Comparison of ENCODE assay signal across 23 cellular contexts in genomic region chr4:108887034-108887433, GRCh38.
DNase-seq lines count a peak whose midpoint lies in the region; ATAC-seq, FAIRE-seq and TF ChIP-seq lines count a peak whose summit lies in the region.
"Had no signal": no experiment of that assay in that cellular context is flagged by ENCODE, and none has a peak within 500 bp of the region (broad histone marks: within the 10 kb centered on the region; RNA-seq: fewer than 3 reads in every experiment).

No MANE protein-coding gene starts in this region.

- in situ Hi-C loops in GM23248 (cut with MboI) (no loop called here), IMR-90 (cut with MboI; ENCODE audit: low sequenced_read_pairs) (no loop called here), K562 (cut with MboI) (no loop called here)

- H4K8ac ChIP-seq in IMR-90 (ENCODE audit: low read depth in 2 of 2, low read length in 2 of 2) = peak overlapping the region; percentile 18 to 63; a peak in 3 of 4 replicates

- H3K27me3 Mint-ChIP-seq in nephron progenitor cell (ENCODE audit: low read depth, poor library complexity) = no peaks in the 10 kb centered on the region
- H3K27me3 Mint-ChIP-seq: CD4-positive, CD25-positive, alpha-beta regulatory T cell had no signal

- BruUV-seq in IMR-90 (replicated peaks; lab: Mats Ljungman, UMichigan) = no TSS peak
- BruUV-seq in K562 (replicated peaks; lab: Mats Ljungman, UMichigan) = no TSS peak

- TF ChIP-seq POLR2A in IMR-90 (IDR thresholded peaks at IDR 0.05; ENCODE audit: low read depth, low read length) = no peak
- no peak for TF ChIP-seq POLR2A in K562 (conservative IDR thresholded peaks at IDR 0.05)

- H2BK20ac ChIP-seq in IMR-90 (ENCODE audit: low read depth, low read length) = peak overlapping the region; percentile 11

- WGBS in GM23248 (ENCODE audit: low coverage in 1 of 2, low lambda C conversion rate in 2 of 2, missing lambda C conversion rate in 2 of 2), 2 experiments = 77 to 80% methylated on average over 5 of the region's 5 CpGs
- whole genome bisulfite sequencing in IMR-90 (ENCODE audit: extremely low coverage in 2 of 2, insufficient read length in 1 of 2), 2 experiments = 100% methylated on average over 1 of the region's 5 CpGs
- WGBS in K562 (ENCODE audit: insufficient coverage, low coverage, missing lambda C conversion rate) = 7% methylated on average over 5 of the region's 5 CpGs

- TF ChIP-seq EP300 in K562 (IDR thresholded peaks at IDR 0.05; ENCODE audit: low read length) = no peak

- no peak for TF ChIP-seq RAD21 in IMR-90 (IDR thresholded peaks at IDR 0.05; ENCODE audit: low read length)
- no peak for TF ChIP-seq RAD21 in K562 (CRISPR knock-in tag; conservative IDR thresholded peaks at IDR 0.05 in 1 of 2, IDR thresholded peaks at IDR 0.05 in 1 of 2)

- no peak overlapping the region for H3K9ac ChIP-seq in GM23248
- H3K9ac ChIP-seq in IMR-90 (ENCODE audit: low read depth, low read length) = no peak overlapping the region
- H3K9ac ChIP-seq in K562 (ENCODE audit: insufficient read depth in 1 of 2, low read depth in 2 of 2, low read length in 2 of 2) = no peak overlapping the region
- H3K9ac ChIP-seq: BLaER1 had no signal

- H3K23ac ChIP-seq in IMR-90 (ENCODE audit: low read depth, low read length) = peak overlapping the region; percentile 1; the same call in 1 of the 2 replicates

- ATAC-seq in IMR-90 (ENCODE audit: low read depth) = no peak
- ATAC-seq in K562 = peak; percentile 89
- no peak for ATAC-seq in HG02981 (IDR thresholded peaks at IDR 0.05; ENCODE audit: unreplicated experiment)
- ATAC-seq: CD8-positive, alpha-beta T cell; GM12878 had no signal

- H2AK5ac ChIP-seq in IMR-90 (ENCODE audit: low read depth, low read length) = no peak overlapping the region

- peak overlapping the region; percentile 25; the same call in 1 of the 2 replicates for H4K5ac ChIP-seq in IMR-90 (ENCODE audit: low read depth, low read length)

- H4K91ac ChIP-seq in IMR-90 (ENCODE audit: insufficient read depth, low read depth, low read length) = peak overlapping the region; percentile 36; the same call in 1 of the 2 replicates

- H4K20me1 ChIP-seq in GM23248 (ENCODE audit: insufficient read depth) (no peaks in the 10 kb centered on the region), IMR-90 (ENCODE audit: insufficient read depth, low read length) (no peaks in the 10 kb centered on the region), K562 (replicated peaks; ENCODE audit: control insufficient read depth, insufficient read depth, low read length) (no peaks in the 10 kb centered on the region)
- H4K20me1 ChIP-seq: BLaER1 had no signal

- no peak overlapping the region for H3K56ac ChIP-seq in IMR-90 (ENCODE audit: extremely low read depth, insufficient read depth, low read length)

- peaks cover 31% of the 10 kb centered on the region for H3K4me1 Mint-ChIP-seq in nephron progenitor cell
- H3K4me1 Mint-ChIP-seq: B cell; CD4-positive, CD25-positive, alpha-beta regulatory T cell had no signal

- H3K27ac Mint-ChIP-seq in nephron progenitor cell = peak overlapping the region; percentile 26
- H3K27ac Mint-ChIP-seq: B cell; CD4-positive, CD25-positive, alpha-beta regulatory T cell; CD8-positive, alpha-beta T cell had no signal

- peak overlapping the region; percentile 63 for H2BK15ac ChIP-seq in IMR-90 (ENCODE audit: low read depth, low read length)

- no peaks in the 10 kb centered on the region for H3K36me3 Mint-ChIP-seq in nephron progenitor cell (ENCODE audit: low read depth)
- H3K36me3 Mint-ChIP-seq: CD4-positive, CD25-positive, alpha-beta regulatory T cell; CD8-positive, alpha-beta T cell had no signal

- H3K9me3 Mint-ChIP-seq in nephron progenitor cell = no peaks in the 10 kb centered on the region
- H3K9me3 Mint-ChIP-seq: CD8-positive, alpha-beta T cell had no signal

- peaks cover 3% of the 10 kb centered on the region for H3K9me1 ChIP-seq in IMR-90 (ENCODE audit: insufficient read depth, low read length)
- H3K9me1 ChIP-seq in K562 (ENCODE audit: control insufficient read depth, insufficient read depth, low read length) = no peaks in the 10 kb centered on the region

- H3K79me2 ChIP-seq in GM23248 (ENCODE audit: insufficient read depth) = no peaks in the 10 kb centered on the region
- no peaks in the 10 kb centered on the region for H3K79me2 ChIP-seq in K562 (ENCODE audit: control insufficient read depth, insufficient read depth, low read length)

- DNase-seq in GM23248 = no peak
- DNase-seq in IMR-90 = no peak
- DNase-seq in K562 (ENCODE audit: extremely low read depth in 1 of 4, low spot score in 3 of 4) = peak in 3 of 4 experiments; percentile 9 to 53 (median 14)
- DNase-seq in nephron progenitor cell = no peak
- DNase-seq in COLO668 (lab: John Stamatoyannopoulos, UW; ENCODE audit: unreplicated experiment) = no peak
- no peak for DNase-seq in posterior vena cava (ENCODE audit: low spot score)
- DNase-seq in OCI-M1 (lab: John Stamatoyannopoulos, UW) = no peak
- DNase-seq: CD4-positive, CD25-positive, alpha-beta regulatory T cell; CD8-positive, alpha-beta T cell; DMS 273 treated with DMSO at 0.1 percent for 48 hours; DMS79; EL; GDM1; GOT3 had no signal

- H3K4me1 ChIP-seq in GM23248 (ENCODE audit: insufficient read depth) (peaks cover 46% of the 10 kb centered on the region), IMR-90 (ENCODE audit: control insufficient read depth, insufficient read depth, low read length) (peaks cover 6% of the 10 kb centered on the region; the same call in 1 of the 2 replicates), K562 (replicated peaks in 1 of 2; ENCODE audit: control insufficient read depth in 2 of 2, insufficient read depth in 2 of 2, low read length in 2 of 2) (peaks cover 0 to 5% of the 10 kb centered on the region in 2 experiments; a peak in 2 of 5 replicates)
- H3K4me1 ChIP-seq: BLaER1 had no signal

- POLR2A ChIA-PET in IMR-90 (lab: Charles Lee; ENCODE audit: unreplicated experiment) (no interaction called here), K562 (lab: Yijun Ruan, JAX) (interaction anchor here (0.8 to 1.5 kb wide), 2 partner anchors 10 to 87 kb away, joined by 3 read pairs; no protein-coding TSS in a partner anchor)

- no peak overlapping the region for H3K4me3 ChIP-seq in GM23248
- H3K4me3 ChIP-seq in IMR-90 (ENCODE audit: insufficient read depth, low read depth, low read length) = no peak overlapping the region
- H3K4me3 ChIP-seq in K562 = no peak overlapping the region
- H3K4me3 ChIP-seq: BLaER1, GM12878, HAP-1 had no signal

- CTCF ChIA-PET in IMR-90 (lab: Yijun Ruan, JAX) = no interaction called here
- CTCF ChIA-PET in K562 (lab: Yijun Ruan, JAX; ENCODE audit: low intra/inter-chr PET ratio) = no interaction called here

- H2AK9ac ChIP-seq in IMR-90 (replicated peaks; ENCODE audit: low read depth, low read length, poor library complexity) = no peak overlapping the region

- no peak for TF ChIP-seq CTCF in IMR-90 (conservative IDR thresholded peaks at IDR 0.05; ENCODE audit: low read depth, low read length)
- peak in 2 of 3 experiments; percentile 13 to 17; a peak in 1 of 6 replicates for TF ChIP-seq CTCF in K562 (IDR thresholded peaks at IDR 0.05 in 2 of 3, conservative IDR thresholded peaks at IDR 0.05 in 1 of 3; ENCODE audit: insufficient read depth in 2 of 3, low read depth in 1 of 3, low read length in 3 of 3)
- TF ChIP-seq CTCF in nephron progenitor cell (IDR thresholded peaks at IDR 0.05) = no peak

- H3K14ac ChIP-seq in IMR-90 (replicated peaks; ENCODE audit: low read depth, low read length) = 0 out of 2 replicates have a peak overlapping the region, but pooled peaks have one; percentile 8

- peaks cover 25% of the 10 kb centered on the region for H3F3A ChIP-seq in GM23248 (ENCODE audit: insufficient read depth)

- H2AFZ ChIP-seq in GM23248 (peak overlapping the region; percentile 34; the same call in 1 of the 2 replicates), IMR-90 (replicated peaks; ENCODE audit: low read length, poor library complexity) (no peak overlapping the region), K562 (ENCODE audit: low read depth, low read length) (peak overlapping the region; percentile 77)

- H3K4me3 Mint-ChIP-seq in nephron progenitor cell = no peak overlapping the region
- H3K4me3 Mint-ChIP-seq: B cell; CD4-positive, CD25-positive, alpha-beta regulatory T cell; CD8-positive, alpha-beta T cell had no signal

- dilution Hi-C loops in IMR-90 (cut with HindIII; ENCODE audit: low sequenced_read_pairs, unreplicated experiment) = no loop called here

- H2BK5ac ChIP-seq in IMR-90 (ENCODE audit: low read depth, low read length, poor library complexity, severe bottlenecking) = peak overlapping the region; percentile 52

- no peak overlapping the region for H3K4me2 ChIP-seq in GM23248 (ENCODE audit: unreplicated experiment)
- H3K4me2 ChIP-seq in IMR-90 (ENCODE audit: low read depth, low read length) = no peak overlapping the region
- H3K4me2 ChIP-seq in K562 (ENCODE audit: insufficient read depth, low read length) = no peak overlapping the region
- H3K4me2 ChIP-seq: BLaER1 had no signal

- H3K9me2 ChIP-seq in GM23248 (ENCODE audit: insufficient read depth) = no peaks in the 10 kb centered on the region

- H3K9me3 ChIP-seq in GM23248 (ENCODE audit: low read depth) = no peaks in the 10 kb centered on the region
- no peaks in the 10 kb centered on the region for H3K9me3 ChIP-seq in IMR-90 (ENCODE audit: control insufficient read depth, insufficient read depth, low read length)
- H3K9me3 ChIP-seq in K562 (replicated peaks; ENCODE audit: control insufficient read depth, insufficient read depth, low read depth, low read length) = no peaks in the 10 kb centered on the region
- H3K9me3 ChIP-seq: BLaER1, HAP-1 had no signal

- H3K27me3 ChIP-seq in GM23248 (replicated peaks; ENCODE audit: insufficient read depth) = no peaks in the 10 kb centered on the region
- no peaks in the 10 kb centered on the region for H3K27me3 ChIP-seq in IMR-90 (ENCODE audit: control insufficient read depth, insufficient read depth, low read length)
- H3K27me3 ChIP-seq in K562 (ENCODE audit: control insufficient read depth in 2 of 2, insufficient read depth in 2 of 2, low read length in 2 of 2) = no peaks in the 10 kb centered on the region
- H3K27me3 ChIP-seq: BLaER1 had no signal

- peak overlapping the region; percentile 61 for H3K4ac ChIP-seq in IMR-90 (ENCODE audit: low read depth, low read length)

- H3K36me3 ChIP-seq in GM23248 (ENCODE audit: low read depth) = no peaks in the 10 kb centered on the region
- H3K36me3 ChIP-seq in IMR-90 (ENCODE audit: control insufficient read depth, insufficient read depth, low read length) = no peaks in the 10 kb centered on the region
- no peaks in the 10 kb centered on the region for H3K36me3 ChIP-seq in K562 (ENCODE audit: control insufficient read depth, insufficient read depth, low read length)
- H3K36me3 ChIP-seq: BLaER1, HAP-1 had no signal

- FAIRE-seq in K562 (lab: Jason Lieb, UNC) = peak; percentile 42
- FAIRE-seq: D721Med, GM12878, GM18507, H54 had no signal

- peak overlapping the region; percentile 33; the same call in 1 of the 2 replicates for H3K18ac ChIP-seq in IMR-90 (ENCODE audit: low read depth, low read length)

- H2BK120ac ChIP-seq in IMR-90 (ENCODE audit: low read depth, low read length) = peak overlapping the region; percentile 76

- no peak overlapping the region for H3K27ac ChIP-seq in GM23248
- no peak overlapping the region for H3K27ac ChIP-seq in IMR-90 (ENCODE audit: insufficient read depth, low read length)
- no peak overlapping the region for H3K27ac ChIP-seq in K562 (ENCODE audit: extremely low read depth, low read depth, low read length)
- H3K27ac ChIP-seq: BLaER1, C4-2B had no signal

- no peaks in the 10 kb centered on the region for H3K79me1 ChIP-seq in IMR-90 (ENCODE audit: low read depth in 1 of 2, low read length in 2 of 2)

- intact Hi-C loops in IMR-90 (cut with micrococcal nuclease) (loop anchor here (2.0 kb wide), 1 partner anchor 36 kb away; no protein-coding TSS in a partner anchor), K562 (cut with micrococcal nuclease) (no loop called here), posterior vena cava (cut with DNase I) (no loop called here)

Comparison
In these comparisons a context has a peak if more than half of its experiments do, and no peak if none do; other contexts are left out.
1. DNase-seq: peak in K562 (3 of 4); none in GM23248 (single experiment), IMR-90 (single experiment), nephron progenitor cell (single experiment), COLO668 (single experiment), posterior vena cava (single experiment) and OCI-M1 (single experiment).
2. CTCF ChIP-seq: peak in K562 (2 of 3); none in IMR-90 (single experiment) and nephron progenitor cell (single experiment).